ENCODE assay signal across 17 cellular contexts in the genomic region with DNA sequence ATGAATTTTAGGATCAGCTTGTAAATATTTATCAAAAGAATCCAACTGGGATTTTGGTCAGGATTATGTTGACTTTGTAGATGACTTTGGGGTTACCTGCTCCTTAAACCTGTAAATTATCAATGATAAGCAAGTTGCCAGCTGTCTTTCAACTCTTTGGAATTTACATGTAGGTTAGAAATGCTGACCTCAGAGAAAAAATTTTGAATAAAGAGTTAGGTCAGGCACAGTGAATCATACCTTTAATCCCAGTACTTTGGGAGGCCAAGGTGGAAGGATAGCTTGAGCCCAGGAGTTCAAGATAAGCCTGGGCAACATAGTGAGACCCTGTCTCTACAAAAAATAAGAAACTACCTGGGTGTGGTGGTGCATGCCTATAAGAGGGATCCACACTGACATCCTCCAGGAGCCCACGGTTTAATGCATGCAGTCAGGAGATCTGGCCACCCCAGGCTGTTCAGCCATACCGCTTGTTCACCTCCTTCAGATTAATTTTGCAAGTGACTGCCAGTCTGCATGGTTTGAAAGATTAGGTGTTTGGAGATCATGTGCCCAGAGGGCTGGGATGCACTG.
A peak's percentile ranks its signal among the peaks of the same experiment; 100 is the strongest.
DNase-seq lines count a peak whose midpoint lies in the region; ATAC-seq and TF ChIP-seq lines count a peak whose summit lies in the region.
"Had no signal": no experiment of that assay in that cellular context is flagged by ENCODE, and none has a peak within 500 bp of the region (broad histone marks: within the 10 kb centered on the region; RNA-seq: fewer than 3 reads in every experiment).

No MANE protein-coding gene starts in this region.

- POLR2A ChIA-PET in WTC11 (lab: Charles Lee): no interaction called here

- H3K4me2 ChIP-seq in mesenchymal stem cell (ENCODE audit: low read length, poor library complexity, severe bottlenecking): no peak overlapping the region

- H4K91ac ChIP-seq in mesenchymal stem cell (ENCODE audit: low read length): no peak overlapping the region

- H2BK15ac ChIP-seq in mesenchymal stem cell (ENCODE audit: low read depth, poor library complexity, severe bottlenecking): no peak overlapping the region

- H3K27ac ChIP-seq in heart left ventricle (peak overlapping the region in 7 of 12 donors; percentile 9 to 91 (median 82)), mesenchymal stem cell (ENCODE audit: low read length, poor library complexity, severe bottlenecking) (no peak overlapping the region), spleen (peak overlapping the region in 5 of 8 donors; percentile 65 to 86 (median 78))
- H3K27ac ChIP-seq: 22Rv1 had no signal

- H3K27me3 Mint-ChIP-seq in WTC11 (ENCODE audit: low read depth) (no peaks in the 10 kb centered on the region), immature natural killer cell (ENCODE audit: low read depth in 3 of 3) (peaks cover 2 to 4% (median 2%) of the 10 kb centered on the region in 3 donors)

- DNase-seq in heart left ventricle: no peak
- no peak for DNase-seq in left cardiac atrium
- no peak for DNase-seq in adipocyte (ENCODE audit: low read depth)
- DNase-seq in mesenchymal stem cell: no peak
- no peak for DNase-seq in spleen
- DNase-seq in WTC11 (ENCODE audit: low spot score): no peak
- no peak for DNase-seq in immature natural killer cell
- DNase-seq: CD8-positive, alpha-beta T cell; DND-41; KG1; NCI-H1417 treated with DMSO at 0.1 percent for 48 hours; NCI-H2029 treated with DMSO at 0.1 percent for 48 hours; NCI-H2171 treated with DMSO at 0.1 percent for 48 hours; NCI-H774; PC-3 had no signal

- peak overlapping the region in 1 of 2 experiments; percentile 38 for H3K14ac ChIP-seq in mesenchymal stem cell (ENCODE audit: low read length in 2 of 2)

- H3K18ac ChIP-seq in mesenchymal stem cell (ENCODE audit: low read depth in 1 of 2, low read length in 2 of 2): peak overlapping the region; percentile 19 to 43

- H3K36me3 ChIP-seq in heart left ventricle (peaks cover 0 to 9% (median 0%) of the 10 kb centered on the region in 9 donors), adipocyte (ENCODE audit: control insufficient read depth, insufficient read depth, low read length, severe bottlenecking) (no peaks in the 10 kb centered on the region), mesenchymal stem cell (ENCODE audit: control insufficient read depth in 1 of 2, insufficient read depth in 2 of 2, low read depth in 1 of 2, low read length in 2 of 2) (peaks cover 0 to 4% of the 10 kb centered on the region in 2 experiments), spleen (peaks cover 0 to 30% (median 0%) of the 10 kb centered on the region in 6 donors)

- H3K4me3 ChIP-seq in heart left ventricle: no peak overlapping the region
- peak overlapping the region; percentile 21 for H3K4me3 ChIP-seq in adipocyte (ENCODE audit: low read length)
- no peak overlapping the region for H3K4me3 ChIP-seq in mesenchymal stem cell (ENCODE audit: insufficient read depth in 1 of 2, low read depth in 1 of 2, low read length in 2 of 2)
- no peak overlapping the region for H3K4me3 ChIP-seq in spleen

- peaks cover 0 to 5% (median 0%) of the 10 kb centered on the region in 12 donors for H3K9me3 ChIP-seq in heart left ventricle
- H3K9me3 ChIP-seq in adipocyte (ENCODE audit: control insufficient read depth, low read length): no peaks in the 10 kb centered on the region
- H3K9me3 ChIP-seq in mesenchymal stem cell (ENCODE audit: control insufficient read depth, low read length): no peaks in the 10 kb centered on the region
- no peaks in the 10 kb centered on the region for H3K9me3 ChIP-seq in spleen

- H3K4me1 ChIP-seq in heart left ventricle: peaks cover 0 to 47% (median 26%) of the 10 kb centered on the region in 12 donors
- H3K4me1 ChIP-seq in adipocyte (ENCODE audit: control insufficient read depth, insufficient read depth, low read length): peaks cover 45% of the 10 kb centered on the region
- peaks cover 17% of the 10 kb centered on the region for H3K4me1 ChIP-seq in mesenchymal stem cell (ENCODE audit: control insufficient read depth, insufficient read depth, low read depth, low read length)
- H3K4me1 ChIP-seq in spleen: peaks cover 0 to 29% (median 22%) of the 10 kb centered on the region in 6 donors

- no peak overlapping the region for H3K23ac ChIP-seq in mesenchymal stem cell (ENCODE audit: low read length in 2 of 2)

- H3K27ac Mint-ChIP-seq in WTC11 (no peak overlapping the region; the same call in 1 of the 2 replicates), immature natural killer cell (no peak overlapping the region)
- H3K27ac Mint-ChIP-seq: CD8-positive, alpha-beta T cell had no signal

- H3K4me3 Mint-ChIP-seq in WTC11 (no peak overlapping the region), immature natural killer cell (no peak overlapping the region)
- H3K4me3 Mint-ChIP-seq: CD8-positive, alpha-beta T cell had no signal

- H2AK5ac ChIP-seq in mesenchymal stem cell (ENCODE audit: low read length, severe bottlenecking): peak overlapping the region; percentile 41

- intact Hi-C loops in heart left ventricle (cut with DNase I): loop anchor here in 7 of 10 donors (5.0 to 10.0 kb wide), 5 partner anchors 115 to 153 kb away; no protein-coding TSS in a partner anchor
- intact Hi-C loops in left cardiac atrium (cut with DNase I): loop anchor here in 1 of 2 donors (10.0 kb wide), 2 partner anchors 123 to 153 kb away; no protein-coding TSS in a partner anchor
- intact Hi-C loops in spleen (cut with DNase I; ENCODE audit: low total_unique reads): no loop called here

- no peak overlapping the region for H2BK5ac ChIP-seq in mesenchymal stem cell (ENCODE audit: low read depth, low read length, poor library complexity, severe bottlenecking)

- H3K27me3 ChIP-seq in heart left ventricle: no peaks in the 10 kb centered on the region
- H3K27me3 ChIP-seq in adipocyte (replicated peaks; ENCODE audit: control insufficient read depth, insufficient read depth, low read length): no peaks in the 10 kb centered on the region
- no peaks in the 10 kb centered on the region for H3K27me3 ChIP-seq in mesenchymal stem cell (ENCODE audit: control insufficient read depth in 1 of 2, insufficient read depth in 1 of 2, low read length in 2 of 2)
- no peaks in the 10 kb centered on the region for H3K27me3 ChIP-seq in spleen (replicated peaks in 1 of 7)

- H3K9me3 Mint-ChIP-seq in WTC11: peaks cover 13% of the 10 kb centered on the region
- H3K9me3 Mint-ChIP-seq in immature natural killer cell: no peaks in the 10 kb centered on the region
- H3K9me3 Mint-ChIP-seq: CD8-positive, alpha-beta T cell had no signal

- H3K4ac ChIP-seq in mesenchymal stem cell (ENCODE audit: low read depth in 1 of 2, low read length in 2 of 2): peak overlapping the region in 1 of 2 experiments; percentile 21

- peaks cover 9% of the 10 kb centered on the region for H3K79me1 ChIP-seq in mesenchymal stem cell (replicated peaks; ENCODE audit: low read length, poor library complexity, severe bottlenecking)

- no peak overlapping the region for H2AFZ ChIP-seq in mesenchymal stem cell (ENCODE audit: low read depth, low read length)

- no peak overlapping the region for H2BK120ac ChIP-seq in mesenchymal stem cell (ENCODE audit: low read depth, low read length)

- H3K9ac ChIP-seq in adipocyte (ENCODE audit: low read length) (peak overlapping the region; percentile 24), mesenchymal stem cell (ENCODE audit: low read length) (no peak overlapping the region)

- peak overlapping the region; percentile 7 for H4K8ac ChIP-seq in mesenchymal stem cell (ENCODE audit: low read length)

- H3K4me1 Mint-ChIP-seq in WTC11: peaks cover 32% of the 10 kb centered on the region
- no peaks in the 10 kb centered on the region for H3K4me1 Mint-ChIP-seq in immature natural killer cell

- 55 to 63% (median 58%) methylated on average over 2 of the region's 2 CpGs for WGBS in heart left ventricle, 4 donors
- 93% methylated on average over 2 of the region's 2 CpGs for WGBS in mesenchymal stem cell
- WGBS in spleen, 5 donors: 84 to 92% (median 88%) methylated on average over 2 of the region's 2 CpGs

- ATAC-seq in heart left ventricle (no peak), left cardiac atrium (no peak), WTC11 (no peak)
- no peak for ATAC-seq in activated CD4-positive, CD25-positive, alpha-beta regulatory T cell treated with anti-CD3 and anti-CD28 coated beads, Interleukin-2, amount 50 U/mL, for 24 hours
- ATAC-seq: CD8-positive, alpha-beta T cell; PC-3 had no signal

- CTCF ChIA-PET in WTC11 (lab: Charles Lee): interaction anchor here (1.0 to 1.4 kb wide), 2 partner anchors 11 to 29 kb away, joined by 4 to 5 read pairs; no protein-coding TSS in a partner anchor

- TF ChIP-seq POLR2A in heart left ventricle (IDR thresholded peaks at IDR 0.05) (no peak), spleen (IDR thresholded peaks at IDR 0.05) (no peak)

- TF ChIP-seq CTCF in heart left ventricle (IDR thresholded peaks at IDR 0.05) (no peak), spleen (IDR thresholded peaks at IDR 0.05 in 8 of 11, conservative IDR thresholded peaks at IDR 0.05 in 3 of 11) (no peak), WTC11 (IDR thresholded peaks at IDR 0.05) (no peak)

- peak overlapping the region; percentile 28 to 42 for H2BK12ac ChIP-seq in mesenchymal stem cell (ENCODE audit: low read length in 2 of 2)

- H3K36me3 Mint-ChIP-seq in WTC11 (peaks cover 11% of the 10 kb centered on the region), immature natural killer cell (no peaks in the 10 kb centered on the region)
- H3K36me3 Mint-ChIP-seq: CD8-positive, alpha-beta T cell had no signal

TF ChIP-seq in WTC11, 78 proteins besides CTCF, POLR2A, EP300 and RAD21 (continues in another document):
- TF ChIP-seq NR1H2 (CRISPR knock-in tag; IDR thresholded peaks at IDR 0.05) (no peak), IRF2 (CRISPR knock-in tag; IDR thresholded peaks at IDR 0.05; ENCODE audit: borderline replicate concordance, low read depth) (no peak), ZBTB43 (CRISPR knock-in tag; IDR thresholded peaks at IDR 0.05) (no peak), NFATC4 (CRISPR knock-in tag; IDR thresholded peaks at IDR 0.05) (no peak), CBFB (CRISPR knock-in tag; IDR thresholded peaks at IDR 0.05; ENCODE audit: low read depth) (no peak), ZNF232 (CRISPR knock-in tag; IDR thresholded peaks at IDR 0.05) (no peak)
